ENCODE assay signal across 19 cellular contexts in genomic region chr5:176152933-176153317, GRCh38.
"Had no signal": no experiment of that assay in that cellular context is flagged by ENCODE, and none has a peak within 500 bp of the region (broad histone marks: within the 10 kb centered on the region; RNA-seq: fewer than 3 reads in every experiment).

No MANE protein-coding gene starts in this region.

- H3K27me3 ChIP-seq: colonic mucosa, foreskin keratinocyte, testis, tibial nerve, upper lobe of right lung, vagina had no signal

- DNase-seq: colonic mucosa; dermis blood vessel endothelial cell; erythroblast; foreskin keratinocyte; mammary epithelial cell; natural killer cell; sigmoid colon; stimulated activated CD4-positive, alpha-beta T cell treated with anti-CD3 and anti-CD28 coated beads, Interleukin-2, amount 100 ng/mL, for 24 hours; stimulated activated CD4-positive, alpha-beta T cell treated with anti-CD3 and anti-CD28 coated beads, Interleukin-4, amount 100 ng/mL, for 4 hours; stimulated activated naive B cell treated with anti-CD40 and anti-IgM and Interleukin-4, amounts not matched to agents 10 μg/mL and 1 μg/mL and 100 μg/mL, for 72 hours; stimulated activated naive CD8-positive, alpha-beta T cell treated with anti-CD3 and anti-CD28 coated beads, Interleukin-15, amount 100 ng/mL, for 72 hours; testis; upper lobe of right lung had no signal

- ATAC-seq: foreskin keratinocyte; left lobe of liver; natural killer cell; stimulated activated naive B cell treated with anti-CD40 and anti-IgM and Interleukin-4, amounts not matched to agents 10 μg/mL and 1 μg/mL and 100 μg/mL, for 72 hours; stimulated activated naive CD8-positive, alpha-beta T cell treated with anti-CD3 and anti-CD28 coated beads, Interleukin-15, amount 100 ng/mL, for 72 hours; upper lobe of right lung had no signal

- H3K9me3 ChIP-seq: colonic mucosa, neutrophil, sigmoid colon, testis, tibial nerve, upper lobe of right lung, vagina had no signal

- H3K27ac ChIP-seq: colonic mucosa, foreskin keratinocyte, neutrophil, sigmoid colon, skin epidermis, tibial nerve, upper lobe of right lung, vagina had no signal

- H3K4me3 Mint-ChIP-seq: mesothelial cell of epicardium; natural killer cell; stimulated activated naive B cell treated with anti-CD40 and anti-IgM and Interleukin-4, amounts not matched to agents 10 μg/mL and 1 μg/mL and 100 μg/mL, for 72 hours; stimulated activated naive CD8-positive, alpha-beta T cell treated with anti-CD3 and anti-CD28 coated beads, Interleukin-15, amount 100 ng/mL, for 72 hours had no signal

- H3K36me3 Mint-ChIP-seq: mesothelial cell of epicardium, natural killer cell had no signal

- H3K4me3 ChIP-seq: colonic mucosa, sigmoid colon, skin epidermis, testis, tibial nerve, upper lobe of right lung, vagina had no signal

- H3K4me1 Mint-ChIP-seq: natural killer cell; stimulated activated naive B cell treated with anti-CD40 and anti-IgM and Interleukin-4, amounts not matched to agents 10 μg/mL and 1 μg/mL and 100 μg/mL, for 72 hours; stimulated activated naive CD8-positive, alpha-beta T cell treated with anti-CD3 and anti-CD28 coated beads, Interleukin-15, amount 100 ng/mL, for 72 hours had no signal

- H3K4me1 ChIP-seq: colonic mucosa, sigmoid colon, upper lobe of right lung, vagina had no signal

- H3K36me3 ChIP-seq: colonic mucosa, neutrophil, sigmoid colon, tibial nerve, upper lobe of right lung, vagina had no signal

- H3K27ac Mint-ChIP-seq: natural killer cell; stimulated activated naive B cell treated with anti-CD40 and anti-IgM and Interleukin-4, amounts not matched to agents 10 μg/mL and 1 μg/mL and 100 μg/mL, for 72 hours; stimulated activated naive CD8-positive, alpha-beta T cell treated with anti-CD3 and anti-CD28 coated beads, Interleukin-15, amount 100 ng/mL, for 72 hours had no signal

- H3K9me3 Mint-ChIP-seq: mesothelial cell of epicardium; natural killer cell; stimulated activated naive CD8-positive, alpha-beta T cell treated with anti-CD3 and anti-CD28 coated beads, Interleukin-15, amount 100 ng/mL, for 72 hours had no signal
